ENCODE assay signal across 26 cellular contexts in the genomic region with DNA sequence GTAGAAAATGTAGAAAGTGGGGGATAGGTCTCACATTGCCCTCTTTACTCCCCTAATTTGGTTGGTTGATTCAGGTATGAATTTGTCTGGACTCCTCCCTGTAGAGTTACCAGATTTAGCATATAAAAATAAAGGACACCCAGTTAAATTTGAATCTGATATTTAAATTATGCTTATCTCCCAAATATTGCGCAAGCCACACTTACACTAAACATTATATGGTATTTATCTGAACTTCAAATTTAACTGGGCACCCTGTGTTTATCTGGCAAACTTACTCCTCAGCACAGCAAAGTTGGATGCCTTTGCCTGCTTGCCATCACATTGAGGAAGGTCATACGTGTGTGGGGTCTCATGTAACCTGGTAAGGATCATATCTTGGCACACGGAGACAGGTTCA.
"Had no signal": no experiment of that assay in that cellular context is flagged by ENCODE, and none has a peak within 500 bp of the region (broad histone marks: within the 10 kb centered on the region; RNA-seq: fewer than 3 reads in every experiment).

No MANE protein-coding gene starts in this region.

- H3K36me3 ChIP-seq: stomach, suprapubic skin, thoracic aorta, thyroid gland, tibial artery, tibial nerve, transverse colon, upper lobe of left lung, upper lobe of right lung, uterus had no signal

- ATAC-seq: stimulated activated effector memory CD8-positive, alpha-beta T cell treated with anti-CD3 and anti-CD28 coated beads, Interleukin-12 subunit alpha, Interleukin-12 subunit beta, amount 100 ng/mL, for 72 hours; stimulated activated memory B cell treated with anti-CD40 and anti-IgM and Interleukin-4, amounts not matched to agents 10 μg/mL and 1 μg/mL and 100 μg/mL, for 72 hours; stimulated activated naive B cell treated with anti-CD40 and anti-IgM and Interleukin-4, amounts not matched to agents 10 μg/mL and 1 μg/mL and 100 μg/mL, for 72 hours; stimulated activated naive CD8-positive, alpha-beta T cell treated with anti-CD3 and anti-CD28 coated beads, Interleukin-15, amount 100 ng/mL, for 72 hours; upper lobe of right lung had no signal

- H3K27me3 ChIP-seq: stomach, suprapubic skin, testis, thyroid gland, tibial artery, tibial nerve, transverse colon, upper lobe of left lung, upper lobe of right lung, uterus had no signal

- H3K4me1 ChIP-seq: stomach, suprapubic skin, testis, thyroid gland, tibial artery, tibial nerve, transverse colon, upper lobe of left lung, upper lobe of right lung, uterus had no signal

- H3K9me3 ChIP-seq: stomach, suprapubic skin, testis, thoracic aorta, thyroid gland, tibial artery, tibial nerve, transverse colon, upper lobe of left lung, upper lobe of right lung, uterus had no signal

- H3K4me3 ChIP-seq: stomach, suprapubic skin, testis, thoracic aorta, thyroid gland, tibial artery, tibial nerve, transverse colon, upper lobe of left lung, upper lobe of right lung, uterus had no signal

- FAIRE-seq: urothelium cell line had no signal

- H3K27ac ChIP-seq: stomach, suprapubic skin, testis, thoracic aorta, thyroid gland, tibial artery, tibial nerve, transverse colon, upper lobe of left lung, upper lobe of right lung, uterus had no signal

- DNase-seq: stimulated activated CD4-positive, alpha-beta T cell treated with anti-CD3 and anti-CD28 coated beads, Interleukin-2, amount 100 ng/mL, for 24 hours; stimulated activated CD4-positive, alpha-beta T cell treated with anti-CD3 and anti-CD28 coated beads, Interleukin-2, amount 100 ng/mL, for 48 hours; stimulated activated CD4-positive, alpha-beta T cell treated with anti-CD3 and anti-CD28 coated beads, Interleukin-4, amount 100 ng/mL, for 1 hour; stimulated activated CD4-positive, alpha-beta T cell treated with anti-CD3 and anti-CD28 coated beads, Interleukin-4, amount 100 ng/mL, for 24 hours; stimulated activated CD4-positive, alpha-beta T cell treated with anti-CD3 and anti-CD28 coated beads, Interleukin-4, amount 100 ng/mL, for 4 hours; stimulated activated CD8-positive, alpha-beta memory T cell treated with anti-CD3 and anti-CD28 coated beads, Interleukin-4, amount 100 ng/mL, for 48 hours; stimulated activated naive B cell treated with anti-CD40 and anti-IgM and Interleukin-4, amounts not matched to agents 10 μg/mL and 1 μg/mL and 100 μg/mL, for 72 hours; stimulated activated naive CD4-positive, alpha-beta T cell; stimulated activated naive CD4-positive, alpha-beta T cell treated with Interleukin-2 at 50 U/mL for 16 hours; stimulated activated naive CD8-positive, alpha-beta T cell treated with anti-CD3 and anti-CD28 coated beads, Interleukin-15, amount 100 ng/mL, for 72 hours; stomach; substantia nigra; testis; thyroid gland; tibial artery; transverse colon; trophoblast cell; upper lobe of left lung; upper lobe of right lung; uterus had no signal
